11 cellular contexts compared by ENCODE assay signal in the genomic region with DNA sequence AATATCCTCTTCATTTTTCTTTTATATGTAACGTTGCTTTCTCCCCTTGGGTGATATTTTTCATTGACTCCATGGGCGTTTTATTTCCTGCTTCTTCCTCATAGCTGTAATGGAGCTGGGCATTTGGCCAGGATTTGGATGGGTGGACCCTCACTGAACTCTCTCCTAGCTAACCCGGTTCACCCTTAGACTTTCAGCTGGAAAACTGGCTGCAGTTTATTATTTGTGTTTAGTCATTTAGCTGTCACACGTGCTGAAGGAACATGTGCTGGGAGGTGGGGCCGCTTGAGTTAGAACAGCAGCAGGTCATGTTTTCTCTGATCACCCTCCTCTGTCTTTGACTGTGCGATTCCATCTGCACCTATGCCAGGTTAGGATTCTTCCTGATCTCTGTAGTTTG.
DNase-seq lines count a peak whose midpoint lies in the region; ATAC-seq and TF ChIP-seq lines count a peak whose summit lies in the region.
"Had no signal": no experiment of that assay in that cellular context is flagged by ENCODE, and none has a peak within 500 bp of the region (broad histone marks: within the 10 kb centered on the region; RNA-seq: fewer than 3 reads in every experiment).

No MANE protein-coding gene starts in this region.

- TF ChIP-seq CTCF in type B pancreatic cell (conservative IDR thresholded peaks at IDR 0.05) = no peak

- no peaks in the 10 kb centered on the region for H3K27me3 Mint-ChIP-seq in type B pancreatic cell
- H3K27me3 Mint-ChIP-seq in effector memory CD8-positive, alpha-beta T cell = no peaks in the 10 kb centered on the region
- no peaks in the 10 kb centered on the region for H3K27me3 Mint-ChIP-seq in activated CD4-positive, alpha-beta memory T cell treated with anti-CD3 and anti-CD28 coated beads for 36 hours

- CTCF ChIA-PET in activated CD4-positive, alpha-beta memory T cell treated with anti-CD3 and anti-CD28 coated beads for 36 hours (lab: Charles Lee) = no interaction called here

- H3K27ac Mint-ChIP-seq in type B pancreatic cell = no peak overlapping the region
- H3K27ac Mint-ChIP-seq in effector memory CD8-positive, alpha-beta T cell = no peak overlapping the region
- no peak overlapping the region for H3K27ac Mint-ChIP-seq in activated CD4-positive, alpha-beta memory T cell treated with anti-CD3 and anti-CD28 coated beads for 36 hours

- ATAC-seq in left ventricle myocardium superior = peak; percentile 62
- no peak for ATAC-seq in effector memory CD8-positive, alpha-beta T cell (replicated peaks)

- intact Hi-C loops in left ventricle myocardium superior (cut with micrococcal nuclease) = no loop called here
- intact Hi-C loops in activated CD4-positive, alpha-beta memory T cell treated with anti-CD3 and anti-CD28 coated beads for 36 hours (cut with micrococcal nuclease) = no loop called here

- peak; percentile 46 for DNase-seq in HT1080 (ENCODE audit: low read depth)
- peak; percentile 34 for DNase-seq in RPMI7951 (ENCODE audit: low read depth)
- DNase-seq in left ventricle myocardium superior = peak; percentile 38
- DNase-seq in stromal cell of bone marrow (ENCODE audit: low read depth) = peak; percentile 45
- no peak for DNase-seq in type B pancreatic cell (ENCODE audit: extremely low spot score, unreplicated experiment)
- no peak for DNase-seq in effector memory CD8-positive, alpha-beta T cell
- DNase-seq in activated CD4-positive, alpha-beta memory T cell treated with anti-CD3 and anti-CD28 coated beads for 36 hours = no peak
- DNase-seq: activated CD4-positive, alpha-beta T cell treated with anti-CD3 and anti-CD28 coated beads for 4 hours; activated naive CD4-positive, alpha-beta T cell treated with anti-CD3 and anti-CD28 coated beads, Interleukin-2, amount 50 U/mL, for 16 hours; effector CD4-positive, alpha-beta T cell; NCI-H1930 had no signal

- POLR2A ChIA-PET in activated CD4-positive, alpha-beta memory T cell treated with anti-CD3 and anti-CD28 coated beads for 36 hours (lab: Charles Lee) = no interaction called here

- no peaks in the 10 kb centered on the region for H3K36me3 Mint-ChIP-seq in type B pancreatic cell
- H3K36me3 Mint-ChIP-seq in effector memory CD8-positive, alpha-beta T cell (ENCODE audit: insufficient read depth) = no peaks in the 10 kb centered on the region
- H3K36me3 Mint-ChIP-seq in activated CD4-positive, alpha-beta memory T cell treated with anti-CD3 and anti-CD28 coated beads for 36 hours = no peaks in the 10 kb centered on the region

- H3K4me1 Mint-ChIP-seq in type B pancreatic cell (ENCODE audit: unreplicated experiment) = peaks cover 6% of the 10 kb centered on the region
- H3K4me1 Mint-ChIP-seq in effector memory CD8-positive, alpha-beta T cell (ENCODE audit: low read depth in 2 of 2) = no peaks in the 10 kb centered on the region
- no peaks in the 10 kb centered on the region for H3K4me1 Mint-ChIP-seq in activated CD4-positive, alpha-beta memory T cell treated with anti-CD3 and anti-CD28 coated beads for 36 hours (ENCODE audit: low read depth)

- no peaks in the 10 kb centered on the region for H3K9me3 Mint-ChIP-seq in type B pancreatic cell
- H3K9me3 Mint-ChIP-seq in effector memory CD8-positive, alpha-beta T cell = peaks cover 0 to 4% of the 10 kb centered on the region in 2 donors
- no peaks in the 10 kb centered on the region for H3K9me3 Mint-ChIP-seq in activated CD4-positive, alpha-beta memory T cell treated with anti-CD3 and anti-CD28 coated beads for 36 hours

- no peak overlapping the region for H3K4me3 Mint-ChIP-seq in type B pancreatic cell
- no peak overlapping the region for H3K4me3 Mint-ChIP-seq in effector memory CD8-positive, alpha-beta T cell
- H3K4me3 Mint-ChIP-seq in activated CD4-positive, alpha-beta memory T cell treated with anti-CD3 and anti-CD28 coated beads for 36 hours = no peak overlapping the region

Comparison
In these comparisons a context has a peak if more than half of its experiments do, and no peak if none do; other contexts are left out.
1. DNase-seq: peak in HT1080 (single experiment), RPMI7951 (single experiment), left ventricle myocardium superior (single experiment) and stromal cell of bone marrow (single experiment); none in type B pancreatic cell (single experiment), effector memory CD8-positive, alpha-beta T cell (0 of 3) and activated CD4-positive, alpha-beta memory T cell treated with anti-CD3 and anti-CD28 coated beads for 36 hours (single experiment).